ENCODE assay signal across 9 cellular contexts in the genomic region with DNA sequence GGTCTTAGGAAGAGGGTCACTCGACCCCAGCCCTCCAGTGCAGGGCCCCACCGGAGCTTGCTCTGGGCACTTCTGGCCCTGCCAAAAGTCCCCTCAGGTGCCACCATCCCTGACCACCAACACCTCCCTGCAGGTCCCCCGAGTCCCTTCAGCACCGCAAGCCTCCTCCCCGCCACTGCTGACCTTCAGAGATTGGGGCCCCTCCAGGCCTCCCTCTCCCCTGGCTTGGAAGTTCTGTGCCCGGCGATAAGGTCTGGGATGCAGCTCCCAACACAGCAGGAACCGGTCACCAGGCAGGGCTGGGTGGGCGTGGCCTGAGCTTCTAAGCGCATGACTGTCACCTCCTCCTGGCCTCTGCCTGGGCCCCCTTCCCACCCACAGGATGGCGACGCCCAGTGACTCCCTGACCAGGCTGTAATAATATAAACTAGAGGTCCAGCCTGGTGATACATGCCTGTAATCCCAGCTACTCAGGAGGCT. TPM values are rescaled to one million over a fixed set of nuclear protein-coding genes. Genes with fewer than 3 reads are reported as not detected.
A peak's percentile ranks its signal among the peaks of the same experiment; 100 is the strongest.
DNase-seq lines count a peak whose midpoint lies in the region; ATAC-seq, FAIRE-seq and TF ChIP-seq lines count a peak whose summit lies in the region.
"Had no signal": no experiment of that assay in that cellular context is flagged by ENCODE, and none has a peak within 500 bp of the region (broad histone marks: within the 10 kb centered on the region; RNA-seq: fewer than 3 reads in every experiment).

No MANE protein-coding gene starts in this region.

- H3K4me3 Mint-ChIP-seq in stimulated activated naive B cell treated with anti-CD40 and anti-IgM and Interleukin-4, amounts not matched to agents 10 μg/mL and 1 μg/mL and 100 μg/mL, for 72 hours: no peak overlapping the region
- no peak overlapping the region for H3K4me3 Mint-ChIP-seq in activated naive CD4-positive, alpha-beta T cell treated with anti-CD3 and anti-CD28 coated beads, Interleukin-2, amount 10 ng/mL, durations not matched to agents 7 days and 5 days

- H3K27ac Mint-ChIP-seq in stimulated activated naive B cell treated with anti-CD40 and anti-IgM and Interleukin-4, amounts not matched to agents 10 μg/mL and 1 μg/mL and 100 μg/mL, for 72 hours: peak overlapping the region; percentile 73
- H3K27ac Mint-ChIP-seq in activated naive CD4-positive, alpha-beta T cell treated with anti-CD3 and anti-CD28 coated beads, Interleukin-2, amount 10 ng/mL, durations not matched to agents 7 days and 5 days: no peak overlapping the region
- H3K27ac Mint-ChIP-seq: IgD-negative memory B cell had no signal

- H3K27me3 Mint-ChIP-seq in stimulated activated naive B cell treated with anti-CD40 and anti-IgM and Interleukin-4, amounts not matched to agents 10 μg/mL and 1 μg/mL and 100 μg/mL, for 72 hours: no peaks in the 10 kb centered on the region
- no peaks in the 10 kb centered on the region for H3K27me3 Mint-ChIP-seq in activated naive CD4-positive, alpha-beta T cell treated with anti-CD3 and anti-CD28 coated beads, Interleukin-2, amount 10 ng/mL, durations not matched to agents 7 days and 5 days
- H3K27me3 Mint-ChIP-seq: IgD-negative memory B cell had no signal

- TF ChIP-seq CTCF in heart right ventricle (IDR thresholded peaks at IDR 0.05): no peak

- DNase-seq in HCEC 1CT (peak; percentile 85), UCSD-AML1 (lab: John Stamatoyannopoulos, UW; ENCODE audit: unreplicated experiment) (peak; percentile 43), heart right ventricle (peak; percentile 69 to 79), HTR-8/SVneo (ENCODE audit: insufficient read length, low spot score) (no peak), SIG-M5 treated with dmso at 0.1 percent for 504 hours (lab: John Stamatoyannopoulos, UW; ENCODE audit: unreplicated experiment) (no peak)
- no peak for DNase-seq in stimulated activated naive B cell treated with anti-CD40 and anti-IgM and Interleukin-4, amounts not matched to agents 10 μg/mL and 1 μg/mL and 100 μg/mL, for 72 hours
- DNase-seq in activated naive CD4-positive, alpha-beta T cell treated with anti-CD3 and anti-CD28 coated beads, Interleukin-2, amount 10 ng/mL, durations not matched to agents 7 days and 5 days: no peak

- no peaks in the 10 kb centered on the region for H3K9me3 ChIP-seq in heart right ventricle

- peak overlapping the region in 4 of 10 donors; percentile 13 to 52 (median 28) for H3K27ac ChIP-seq in heart right ventricle

- FAIRE-seq in HTR-8/SVneo (lab: Jason Lieb, UNC): no peak

- WGBS in heart right ventricle, 2 donors: 42 to 61% methylated on average over 10 to 12 of the region's 12 CpGs

- H3K36me3 ChIP-seq in heart right ventricle: peaks cover 0 to 6% (median 0%) of the 10 kb centered on the region in 9 donors

- CTCF ChIA-PET in activated naive CD4-positive, alpha-beta T cell treated with anti-CD3 and anti-CD28 coated beads, Interleukin-2, amount 10 ng/mL, durations not matched to agents 7 days and 5 days (lab: Charles Lee): interaction anchor here (1.5 kb wide), 1 partner anchor 34 kb away, joined by 3 read pairs; no protein-coding TSS in a partner anchor

- intact Hi-C loops in heart right ventricle (cut with DNase I): no loop called here

- no peak overlapping the region for H3K4me3 ChIP-seq in heart right ventricle

- H3K36me3 Mint-ChIP-seq in stimulated activated naive B cell treated with anti-CD40 and anti-IgM and Interleukin-4, amounts not matched to agents 10 μg/mL and 1 μg/mL and 100 μg/mL, for 72 hours: peaks cover 13 to 24% of the 10 kb centered on the region in 2 donors
- H3K36me3 Mint-ChIP-seq in activated naive CD4-positive, alpha-beta T cell treated with anti-CD3 and anti-CD28 coated beads, Interleukin-2, amount 10 ng/mL, durations not matched to agents 7 days and 5 days: peaks cover 10% of the 10 kb centered on the region
- H3K36me3 Mint-ChIP-seq: IgD-negative memory B cell had no signal

- H3K27me3 ChIP-seq in heart right ventricle: no peaks in the 10 kb centered on the region

- peaks cover 22 to 75% (median 57%) of the 10 kb centered on the region in 9 donors for H3K4me1 ChIP-seq in heart right ventricle

- ATAC-seq in heart right ventricle (peak; percentile 29 to 78 (median 66)), HG02623 (IDR thresholded peaks at IDR 0.05; ENCODE audit: unreplicated experiment) (no peak)
- ATAC-seq in stimulated activated naive B cell treated with anti-CD40 and anti-IgM and Interleukin-4, amounts not matched to agents 10 μg/mL and 1 μg/mL and 100 μg/mL, for 72 hours (replicated peaks): no peak

- H3K4me1 Mint-ChIP-seq in stimulated activated naive B cell treated with anti-CD40 and anti-IgM and Interleukin-4, amounts not matched to agents 10 μg/mL and 1 μg/mL and 100 μg/mL, for 72 hours: peaks cover 43 to 49% of the 10 kb centered on the region in 2 donors
- peaks cover 30% of the 10 kb centered on the region for H3K4me1 Mint-ChIP-seq in activated naive CD4-positive, alpha-beta T cell treated with anti-CD3 and anti-CD28 coated beads, Interleukin-2, amount 10 ng/mL, durations not matched to agents 7 days and 5 days

- H3K9me3 Mint-ChIP-seq in stimulated activated naive B cell treated with anti-CD40 and anti-IgM and Interleukin-4, amounts not matched to agents 10 μg/mL and 1 μg/mL and 100 μg/mL, for 72 hours: no peaks in the 10 kb centered on the region
- no peaks in the 10 kb centered on the region for H3K9me3 Mint-ChIP-seq in activated naive CD4-positive, alpha-beta T cell treated with anti-CD3 and anti-CD28 coated beads, Interleukin-2, amount 10 ng/mL, durations not matched to agents 7 days and 5 days
- H3K9me3 Mint-ChIP-seq: IgD-negative memory B cell had no signal

RNA-seq across cellular contexts. Expression of a gene that starts 11.2 kb away (rescaled TPM):
- 10 to 100 TPM; 12.3 to 38.0 (median 16.4) TPM for total RNA-seq in heart right ventricle
- 10 to 100 TPM; 51.3 to 78.2 TPM for polyA plus RNA-seq in heart right ventricle

RNA-seq across cellular contexts. Expression of a gene that starts 29.7 kb away (rescaled TPM):
- 1 to 10 TPM in 4 of 10 donors, under 1 TPM in 6; 0.21 to 2.6 (median 0.58) TPM for total RNA-seq in heart right ventricle
- polyA plus RNA-seq in heart right ventricle: under 1 TPM; 0.15 to 0.22 TPM

RNA-seq across cellular contexts. Expression of a gene that starts 37.9 kb away (rescaled TPM):
- total RNA-seq in heart right ventricle: 10 to 100 TPM; 20.8 to 58.0 (median 35.4) TPM
- 100 to 1,000 TPM in 1 of 2 donors, 10 to 100 TPM in 1; 68.4 to 166 TPM for polyA plus RNA-seq in heart right ventricle

Comparison
In these comparisons a context has a peak if more than half of its experiments do, and no peak if none do; other contexts are left out.
1. DNase-seq: peak in HCEC 1CT (single experiment), UCSD-AML1 (single experiment) and heart right ventricle (2 of 2); none in stimulated activated naive B cell treated with anti-CD40 and anti-IgM and Interleukin-4, amounts not matched to agents 10 μg/mL and 1 μg/mL and 100 μg/mL, for 72 hours (single experiment), activated naive CD4-positive, alpha-beta T cell treated with anti-CD3 and anti-CD28 coated beads, Interleukin-2, amount 10 ng/mL, durations not matched to agents 7 days and 5 days (single experiment), HTR-8/SVneo (single experiment) and SIG-M5 treated with dmso at 0.1 percent for 504 hours (single experiment).
2. ATAC-seq: peak in heart right ventricle (8 of 8); none in stimulated activated naive B cell treated with anti-CD40 and anti-IgM and Interleukin-4, amounts not matched to agents 10 μg/mL and 1 μg/mL and 100 μg/mL, for 72 hours (0 of 2) and HG02623 (single experiment).